In genomic region chr15:63212050-63212973, GRCh38 we compare ENCODE assay signal across 8 cellular contexts. TPM values are rescaled to one million over a fixed set of nuclear protein-coding genes. Genes with fewer than 3 reads are reported as not detected.
DNase-seq lines count a peak whose midpoint lies in the region; ATAC-seq and TF ChIP-seq lines count a peak whose summit lies in the region.

No MANE protein-coding gene starts in this region.

- H3K9me3 ChIP-seq in left ventricle myocardium inferior (replicated peaks) (no peaks in the 10 kb centered on the region), upper lobe of left lung (no peaks in the 10 kb centered on the region)

- TF ChIP-seq CTCF in HFF-Myc (IDR thresholded peaks at IDR 0.05; ENCODE audit: low read depth, low read length, missing control alignments) (no peak), activated B cell treated with CpG ODN at 0.5 μM for 24 hours (IDR thresholded peaks at IDR 0.05) (no peak), left ventricle myocardium inferior (IDR thresholded peaks at IDR 0.05; ENCODE audit: borderline replicate concordance) (no peak), upper lobe of left lung (IDR thresholded peaks at IDR 0.05) (no peak)

- H3K4me1 ChIP-seq in left ventricle myocardium inferior, result peaks cover 41% of the 10 kb centered on the region
- H3K4me1 ChIP-seq in upper lobe of left lung, result peaks cover 25 to 46% (median 41%) of the 10 kb centered on the region in 4 donors

- intact Hi-C loops in activated B cell treated with CpG ODN at 0.5 μM for 24 hours (cut with micrococcal nuclease), result loop anchor here (1.0 to 5.0 kb wide), 4 partner anchors 20 to 90 kb away; partner anchors contain the start of genes LACTB and RPS27L
- intact Hi-C loops in left ventricle myocardium inferior (cut with micrococcal nuclease), result no loop called here

- peak overlapping the region; percentile 94 for H3K27ac Mint-ChIP-seq in activated B cell treated with CpG ODN at 0.5 μM for 24 hours

- ATAC-seq in activated B cell treated with CpG ODN at 0.5 μM for 24 hours (ENCODE audit: low read depth) (peak; percentile 59), upper lobe of left lung (ENCODE audit: low FRiP score in 2 of 2) (peak in 1 of 2 donors; percentile 87)

- CTCF ChIA-PET in activated B cell treated with CpG ODN at 0.5 μM for 24 hours (lab: Charles Lee), result interaction anchor here (1.3 kb wide), 1 partner anchor 56 kb away, joined by 3 read pairs; the partner anchor contains the start of gene RPS27L

- peaks cover 77% of the 10 kb centered on the region for H3K4me1 Mint-ChIP-seq in activated B cell treated with CpG ODN at 0.5 μM for 24 hours

- 50 to 59% methylated on average over 10 of the region's 10 CpGs for WGBS in upper lobe of left lung, 2 donors

- no peaks in the 10 kb centered on the region for H3K27me3 ChIP-seq in left ventricle myocardium inferior (ENCODE audit: low read depth)
- no peaks in the 10 kb centered on the region for H3K27me3 ChIP-seq in upper lobe of left lung

- peak overlapping the region; percentile 76 for H3K4me3 Mint-ChIP-seq in activated B cell treated with CpG ODN at 0.5 μM for 24 hours

- POLR2A ChIA-PET in activated B cell treated with CpG ODN at 0.5 μM for 24 hours (lab: Charles Lee), result interaction anchor here (1.2 to 3.0 kb wide), 6 partner anchors 10 to 21 kb away, joined by 3 to 17 read pairs (median 9); no protein-coding TSS in a partner anchor

- no peak for TF ChIP-seq EP300 in upper lobe of left lung (IDR thresholded peaks at IDR 0.05)

- no peaks in the 10 kb centered on the region for H3K9me3 Mint-ChIP-seq in activated B cell treated with CpG ODN at 0.5 μM for 24 hours

- H3K36me3 ChIP-seq in left ventricle myocardium inferior, result no peaks in the 10 kb centered on the region
- peaks cover 0 to 7% (median 0%) of the 10 kb centered on the region in 4 donors for H3K36me3 ChIP-seq in upper lobe of left lung

- DNase-seq in Daoy (ENCODE audit: low read depth) (peak; percentile 35), HFF-Myc (ENCODE audit: extremely low read depth, low read depth) (peak; percentile 67), activated B cell treated with CpG ODN at 0.5 μM for 24 hours (no peak), left ventricle myocardium inferior (no peak), upper lobe of left lung (no peak), anterior cingulate cortex (lab: John Stamatoyannopoulos, UW) (no peak), globus pallidus (ENCODE audit: low spot score) (no peak)
- DNase-seq in stimulated activated CD4-positive, alpha-beta T cell treated with anti-CD3 and anti-CD28 coated beads, Interleukin-12 subunit alpha, Interleukin-12 subunit beta, amount 100 ng/mL, for 4 hours, result no peak

- no peak overlapping the region for H3K4me3 ChIP-seq in HFF-Myc (replicated peaks; ENCODE audit: low read depth, low read length)
- H3K4me3 ChIP-seq in left ventricle myocardium inferior, result no peak overlapping the region
- no peak overlapping the region for H3K4me3 ChIP-seq in upper lobe of left lung

- peaks cover 20% of the 10 kb centered on the region for H3K36me3 Mint-ChIP-seq in activated B cell treated with CpG ODN at 0.5 μM for 24 hours (ENCODE audit: low read depth)

- TF ChIP-seq POLR2A in upper lobe of left lung (IDR thresholded peaks at IDR 0.05), result no peak

- H3K27ac ChIP-seq in left ventricle myocardium inferior (replicated peaks) (peak overlapping the region; percentile 64), upper lobe of left lung (peak overlapping the region; percentile 59 to 73 (median 68))

- no peaks in the 10 kb centered on the region for H3K27me3 Mint-ChIP-seq in activated B cell treated with CpG ODN at 0.5 μM for 24 hours

RNA-seq across cellular contexts. Expression of gene RAB8B, which starts 22.9 kb away (rescaled TPM):
- 28.5 and 29.4 TPM in 2 replicates for total RNA-seq in Daoy (2014; rRNA removed; shearing (Covaris generic))
- total RNA-seq in activated B cell treated with CpG ODN at 0.5 μM for 24 hours, result 93.1 and 94.4 TPM in 2 replicates
- 8.1 TPM for total RNA-seq in left ventricle myocardium inferior
- 10 to 100 TPM; 10.2 to 54.8 (median 39.2) TPM for total RNA-seq in upper lobe of left lung

RNA-seq across cellular contexts. Expression of gene RPS27L, which starts 55.0 kb away (rescaled TPM):
- total RNA-seq in Daoy (2014; rRNA removed; shearing (Covaris generic)), result 49.6 and 59.0 TPM in 2 replicates
- 70.8 and 74.9 TPM in 2 replicates for total RNA-seq in activated B cell treated with CpG ODN at 0.5 μM for 24 hours
- total RNA-seq in left ventricle myocardium inferior, result 165 TPM
- 100 to 1,000 TPM in 3 of 6 donors, 10 to 100 TPM in 3; 30.3 to 165 (median 117) TPM for total RNA-seq in upper lobe of left lung

Comparison
In these comparisons a context has a peak if more than half of its experiments do, and no peak if none do; other contexts are left out.
1. DNase-seq: peak in Daoy (single experiment) and HFF-Myc (single experiment); none in activated B cell treated with CpG ODN at 0.5 μM for 24 hours (single experiment), left ventricle myocardium inferior (single experiment), upper lobe of left lung (0 of 2), stimulated activated CD4-positive, alpha-beta T cell treated with anti-CD3 and anti-CD28 coated beads, Interleukin-12 subunit alpha, Interleukin-12 subunit beta, amount 100 ng/mL, for 4 hours (single experiment), anterior cingulate cortex (0 of 58) and globus pallidus (single experiment).